Comparison of ENCODE assay signal across 8 cellular contexts in the genomic region with DNA sequence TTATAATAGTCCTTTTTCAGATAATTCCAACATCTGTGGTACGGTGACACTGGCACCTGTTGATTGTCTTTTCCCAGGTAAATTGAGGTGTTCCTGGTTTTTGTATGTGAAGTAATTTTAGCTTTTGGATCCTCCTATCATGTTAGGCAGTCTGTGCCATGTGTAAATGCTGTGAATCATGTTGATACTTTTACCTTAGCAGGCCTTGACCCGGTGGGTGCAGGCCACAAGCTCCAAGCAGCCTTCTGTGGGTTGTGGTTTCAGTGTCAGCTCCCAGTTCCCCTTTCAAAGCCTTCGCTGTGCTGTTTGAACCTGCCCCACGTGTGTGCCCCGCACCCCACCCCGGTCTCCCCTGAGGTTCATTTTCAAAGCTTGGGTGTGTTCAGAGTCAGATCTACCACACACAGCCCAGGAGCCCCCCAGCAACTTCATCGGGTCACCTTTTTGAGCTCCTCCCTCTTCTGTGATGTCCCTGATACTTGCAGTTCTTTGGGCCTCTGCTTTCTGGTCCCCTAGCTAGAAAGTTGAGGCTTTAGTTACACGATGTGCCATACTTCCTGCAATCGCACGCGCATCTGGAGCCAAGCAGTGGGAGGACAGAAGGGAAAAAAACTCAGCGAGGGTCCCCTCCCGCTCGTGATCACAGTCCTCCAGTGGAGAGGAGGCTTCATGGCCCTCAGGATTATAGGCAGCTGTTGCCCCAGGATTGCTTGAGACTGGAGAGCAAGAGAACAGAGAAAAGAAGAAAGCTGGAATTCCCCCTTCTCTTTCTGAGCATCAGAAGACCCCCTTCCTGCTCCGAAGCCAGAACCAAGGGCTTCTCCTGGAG. TPM values are rescaled to one million over a fixed set of nuclear protein-coding genes. Genes with fewer than 3 reads are reported as not detected.
DNase-seq lines count a peak whose midpoint lies in the region; ATAC-seq lines count a peak whose summit lies in the region.
"Had no signal": no experiment of that assay in that cellular context is flagged by ENCODE, and none has a peak within 500 bp of the region (broad histone marks: within the 10 kb centered on the region; RNA-seq: fewer than 3 reads in every experiment).

No MANE protein-coding gene starts in this region.

- peak; percentile 72 to 84 for DNase-seq in stimulated activated naive CD8-positive, alpha-beta T cell treated with anti-CD3 and anti-CD28 coated beads, Interleukin-15, amount 100 ng/mL, for 72 hours
- no peak for DNase-seq in NCI-H774 (lab: John Stamatoyannopoulos, UW)
- no peak for DNase-seq in NCI-H1417 (lab: John Stamatoyannopoulos, UW)

- no peaks in the 10 kb centered on the region for H3K27me3 Mint-ChIP-seq in stimulated activated naive CD8-positive, alpha-beta T cell treated with anti-CD3 and anti-CD28 coated beads, Interleukin-15, amount 100 ng/mL, for 72 hours

- peaks cover 69% of the 10 kb centered on the region for H3K4me1 Mint-ChIP-seq in stimulated activated naive CD8-positive, alpha-beta T cell treated with anti-CD3 and anti-CD28 coated beads, Interleukin-15, amount 100 ng/mL, for 72 hours

- peaks cover 0 to 8% of the 10 kb centered on the region in 2 donors for H3K9me3 Mint-ChIP-seq in stimulated activated naive CD8-positive, alpha-beta T cell treated with anti-CD3 and anti-CD28 coated beads, Interleukin-15, amount 100 ng/mL, for 72 hours

- H3K4me3 Mint-ChIP-seq in stimulated activated naive CD8-positive, alpha-beta T cell treated with anti-CD3 and anti-CD28 coated beads, Interleukin-15, amount 100 ng/mL, for 72 hours, result peak overlapping the region; percentile 89 to 90

- peak overlapping the region; percentile 96 for H3K27ac Mint-ChIP-seq in stimulated activated naive CD8-positive, alpha-beta T cell treated with anti-CD3 and anti-CD28 coated beads, Interleukin-15, amount 100 ng/mL, for 72 hours

- ATAC-seq in GM19397 (IDR thresholded peaks at IDR 0.05; ENCODE audit: unreplicated experiment), result peak; percentile 91
- peak; percentile 92 for ATAC-seq in HG03280 (IDR thresholded peaks at IDR 0.05; ENCODE audit: unreplicated experiment)
- ATAC-seq in activated CD4-positive, CD25-positive, alpha-beta regulatory T cell treated with anti-CD3 and anti-CD28 coated beads, Interleukin-2, amount 50 U/mL, for 24 hours, result peak; percentile 90 to 91
- ATAC-seq in esophagus mucosa, result peak; percentile 76
- peak; percentile 88 for ATAC-seq in stimulated activated naive CD8-positive, alpha-beta T cell treated with anti-CD3 and anti-CD28 coated beads, Interleukin-15, amount 100 ng/mL, for 72 hours

RNA-seq across cellular contexts. Expression of a gene that starts 8.7 kb away (rescaled TPM):
- 0.76 TPM for total RNA-seq in esophagus mucosa
- total RNA-seq: SK-MEL-5 had no signal

RNA-seq across cellular contexts. Expression of a gene that starts 49.5 kb away (rescaled TPM):
- 15.7 TPM for total RNA-seq in esophagus mucosa

Comparison
In these comparisons a context has a peak if more than half of its experiments do, and no peak if none do; other contexts are left out.
1. DNase-seq: peak in stimulated activated naive CD8-positive, alpha-beta T cell treated with anti-CD3 and anti-CD28 coated beads, Interleukin-15, amount 100 ng/mL, for 72 hours (2 of 2); none in NCI-H774 (single experiment) and NCI-H1417 (0 of 3).
2. Peak in every context shown above with its lines, with median percentiles within 50 percentile points of each other: ATAC-seq.